2 cellular contexts compared by ENCODE assay signal in the genomic region with DNA sequence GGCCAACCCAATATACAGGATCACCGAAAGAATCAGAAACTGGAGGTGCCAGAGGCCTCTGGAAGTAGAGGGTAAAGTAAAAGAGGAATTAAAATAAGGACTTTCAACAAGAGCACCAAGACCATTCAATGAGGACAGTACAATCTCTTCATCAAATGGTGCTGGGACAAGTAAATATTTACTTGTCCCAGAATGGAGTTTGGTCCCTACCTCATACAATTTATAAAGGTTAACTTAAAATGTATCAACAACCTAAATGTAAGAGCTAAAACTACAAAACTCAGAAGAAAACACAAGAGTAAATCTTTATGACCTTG.
TF ChIP-seq lines count a peak whose summit lies in the region.

No MANE protein-coding gene starts in this region.

TF ChIP-seq in HepG2, 621 proteins besides CTCF, POLR2A, EP300 and RAD21 (continues in another document):
- TF ChIP-seq SRSF1 (optimal IDR thresholded peaks at IDR 0.05; ENCODE audit: low read depth, low read length) (no peak), ZNF670 (CRISPR knock-in tag; IDR thresholded peaks at IDR 0.05; ENCODE audit: borderline replicate concordance) (no peak), SOX5 (CRISPR knock-in tag; IDR thresholded peaks at IDR 0.05; ENCODE audit: borderline replicate concordance) (peak; percentile 60; the same call in 1 of the 2 replicates), CREB3 (CRISPR knock-in tag; IDR thresholded peaks at IDR 0.05) (no peak), NONO (IDR thresholded peaks at IDR 0.05) (no peak), NONO (CRISPR knock-in tag; conservative IDR thresholded peaks at IDR 0.05) (no peak), ZMYM3 (CRISPR knock-in tag; IDR thresholded peaks at IDR 0.05) (no peak), GATAD1 (CRISPR knock-in tag; IDR thresholded peaks at IDR 0.05) (no peak), MBD4 (IDR thresholded peaks at IDR 0.05; ENCODE audit: borderline replicate concordance, low read length) (no peak), NCOA2 (CRISPR knock-in tag; IDR thresholded peaks at IDR 0.05) (peak; percentile 50), SMC3 (IDR thresholded peaks at IDR 0.05; ENCODE audit: low read length) (no peak), NRL (CRISPR knock-in tag; IDR thresholded peaks at IDR 0.05; ENCODE audit: borderline replicate concordance) (no peak), ZNF205 (CRISPR knock-in tag; IDR thresholded peaks at IDR 0.05) (0 out of 2 replicates have a peak, but pooled peaks have one; percentile 27), KDM6A (CRISPR knock-in tag; IDR thresholded peaks at IDR 0.05; ENCODE audit: low read depth) (peak; percentile 50; the same call in 1 of the 2 replicates), CENPBD1 (CRISPR knock-in tag; IDR thresholded peaks at IDR 0.05; ENCODE audit: borderline replicate concordance, low read depth) (no peak), ISL2 (CRISPR knock-in tag; IDR thresholded peaks at IDR 0.05) (peak; percentile 57; the same call in 1 of the 2 replicates), REXO4 (CRISPR knock-in tag; IDR thresholded peaks at IDR 0.05; ENCODE audit: borderline replicate concordance) (no peak), HDAC6 (IDR thresholded peaks at IDR 0.05; ENCODE audit: low read depth, low read length) (no peak), CREM (IDR thresholded peaks at IDR 0.05) (peak; percentile 40; the same call in 1 of the 2 replicates), CREM (CRISPR knock-in tag; IDR thresholded peaks at IDR 0.05) (no peak), ZNF510 (CRISPR knock-in tag; IDR thresholded peaks at IDR 0.05; ENCODE audit: low read depth) (no peak), HINFP (CRISPR knock-in tag; IDR thresholded peaks at IDR 0.05; ENCODE audit: low read depth) (no peak), SMARCE1 (IDR thresholded peaks at IDR 0.05; ENCODE audit: borderline replicate concordance) (no peak), ZNF274 (CRISPR knock-in tag; IDR thresholded peaks at IDR 0.05) (no peak), ZNF143 (CRISPR knock-in tag; IDR thresholded peaks at IDR 0.05) (no peak), TEAD3 (CRISPR knock-in tag; optimal IDR thresholded peaks at IDR 0.05; ENCODE audit: borderline replicate concordance) (no peak), SMAD9 (CRISPR knock-in tag; IDR thresholded peaks at IDR 0.05) (no peak)
- TF ChIP-seq, protein P1, sequence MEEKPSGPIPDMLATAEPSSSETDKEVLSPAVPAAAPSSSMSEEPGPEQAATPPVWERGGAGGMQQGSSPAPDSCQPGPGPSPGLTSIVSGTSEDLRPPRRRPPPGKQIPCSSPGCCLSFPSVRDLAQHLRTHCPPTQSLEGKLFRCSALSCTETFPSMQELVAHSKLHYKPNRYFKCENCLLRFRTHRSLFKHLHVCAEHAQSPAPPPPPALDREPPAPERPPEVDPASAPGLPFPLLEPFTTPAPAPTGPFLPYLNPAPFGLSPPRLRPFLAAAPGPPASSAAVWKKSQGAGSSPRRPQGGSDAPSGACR (CRISPR knock-in tag; IDR thresholded peaks at IDR 0.05), result no peak
- TF ChIP-seq, protein P2, sequence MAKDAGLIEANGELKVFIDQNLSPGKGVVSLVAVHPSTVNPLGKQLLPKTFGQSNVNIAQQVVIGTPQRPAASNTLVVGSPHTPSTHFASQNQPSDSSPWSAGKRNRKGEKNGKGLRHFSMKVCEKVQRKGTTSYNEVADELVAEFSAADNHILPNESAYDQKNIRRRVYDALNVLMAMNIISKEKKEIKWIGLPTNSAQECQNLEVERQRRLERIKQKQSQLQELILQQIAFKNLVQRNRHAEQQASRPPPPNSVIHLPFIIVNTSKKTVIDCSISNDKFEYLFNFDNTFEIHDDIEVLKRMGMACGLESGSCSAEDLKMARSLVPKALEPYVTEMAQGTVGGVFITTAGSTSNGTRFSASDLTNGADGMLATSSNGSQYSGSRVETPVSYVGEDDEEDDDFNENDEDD (CRISPR knock-in tag; IDR thresholded peaks at IDR 0.05; ENCODE audit: borderline replicate concordance), result no peak
- TF ChIP-seq, protein P3, sequence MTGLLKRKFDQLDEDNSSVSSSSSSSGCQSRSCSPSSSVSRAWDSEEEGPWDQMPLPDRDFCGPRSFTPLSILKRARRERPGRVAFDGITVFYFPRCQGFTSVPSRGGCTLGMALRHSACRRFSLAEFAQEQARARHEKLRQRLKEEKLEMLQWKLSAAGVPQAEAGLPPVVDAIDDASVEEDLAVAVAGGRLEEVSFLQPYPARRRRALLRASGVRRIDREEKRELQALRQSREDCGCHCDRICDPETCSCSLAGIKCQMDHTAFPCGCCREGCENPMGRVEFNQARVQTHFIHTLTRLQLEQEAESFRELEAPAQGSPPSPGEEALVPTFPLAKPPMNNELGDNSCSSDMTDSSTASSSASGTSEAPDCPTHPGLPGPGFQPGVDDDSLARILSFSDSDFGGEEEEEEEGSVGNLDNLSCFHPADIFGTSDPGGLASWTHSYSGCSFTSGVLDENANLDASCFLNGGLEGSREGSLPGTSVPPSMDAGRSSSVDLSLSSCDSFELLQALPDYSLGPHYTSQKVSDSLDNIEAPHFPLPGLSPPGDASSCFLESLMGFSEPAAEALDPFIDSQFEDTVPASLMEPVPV (CRISPR knock-in tag; IDR thresholded peaks at IDR 0.05), result no peak

TF ChIP-seq in liver, 16 proteins besides CTCF, POLR2A, EP300 and RAD21:
- TF ChIP-seq JUND (IDR thresholded peaks at IDR 0.05) (no peak), YY1 (IDR thresholded peaks at IDR 0.05) (peak; percentile 83), ATF3 (IDR thresholded peaks at IDR 0.05) (no peak), HNF4A (conservative IDR thresholded peaks at IDR 0.05) (peak; percentile 70 to 80), HNF4G (IDR thresholded peaks at IDR 0.05) (peak; percentile 13), NR2F2 (IDR thresholded peaks at IDR 0.05) (no peak), ZBTB33 (IDR thresholded peaks at IDR 0.05) (no peak), SP1 (IDR thresholded peaks at IDR 0.05) (peak; percentile 58), RXRA (IDR thresholded peaks at IDR 0.05) (peak; percentile 27 to 31), EGR1 (IDR thresholded peaks at IDR 0.05; ENCODE audit: low read depth in 2 of 2) (no peak), GABPA (IDR thresholded peaks at IDR 0.05 in 1 of 2, conservative IDR thresholded peaks at IDR 0.05 in 1 of 2) (no peak), REST (IDR thresholded peaks at IDR 0.05) (peak; percentile 18), FOXA2 (IDR thresholded peaks at IDR 0.05) (peak; percentile 81), FOXA1 (IDR thresholded peaks at IDR 0.05) (peak; percentile 49), TAF1 (conservative IDR thresholded peaks at IDR 0.05) (no peak)
- TF ChIP-seq, protein P4, sequence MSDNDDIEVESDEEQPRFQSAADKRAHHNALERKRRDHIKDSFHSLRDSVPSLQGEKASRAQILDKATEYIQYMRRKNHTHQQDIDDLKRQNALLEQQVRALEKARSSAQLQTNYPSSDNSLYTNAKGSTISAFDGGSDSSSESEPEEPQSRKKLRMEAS (IDR thresholded peaks at IDR 0.05), result no peak
